Comparison of ENCODE assay signal across 22 cellular contexts in genomic region chr2:4745056-4745455, GRCh38.
"Had no signal": no experiment of that assay in that cellular context is flagged by ENCODE, and none has a peak within 500 bp of the region (broad histone marks: within the 10 kb centered on the region; RNA-seq: fewer than 3 reads in every experiment).

No MANE protein-coding gene starts in this region.

- DNase-seq: activated CD4-positive, alpha-beta T cell treated with anti-CD3 and anti-CD28 coated beads for 36 hours; activated CD4-positive, alpha-beta T cell treated with anti-CD3 and anti-CD28 coated beads, Interleukin-2, amount 10 ng/mL, durations not matched to agents 7 days and 5 days; activated CD4-positive, alpha-beta T cell treated with anti-CD3 and anti-CD28 coated beads, Interleukin-2, amount 50 U/mL, for 48 hours; activated CD8-positive, alpha-beta T cell treated with anti-CD3 and anti-CD28 coated beads, Interleukin-2, amount 10 ng/mL, durations not matched to agents 7 days and 5 days; activated gamma-delta T cell; activated naive CD4-positive, alpha-beta T cell treated with Interleukin-2 at 50 U/mL for 16 hours; activated naive CD8-positive, alpha-beta T cell treated with anti-CD3 and anti-CD28 coated beads, Interleukin-2, amount 10 ng/mL, durations not matched to agents 7 days and 5 days; activated T-cell treated with anti-CD3 and anti-CD28 coated beads, Interleukin-2, amount 50 U/mL, for 24 hours; Kasumi-1; KG1; MM.1S; MV-4-11; NCI-H187 treated with DMSO at 0.1 percent for 48 hours; NCI-H446 treated with DMSO at 0.1 percent for 48 hours; NCI-H524; SJCRH30; SK-N-SH had no signal

- H3K36me3 Mint-ChIP-seq: activated naive CD4-positive, alpha-beta T cell treated with anti-CD3 and anti-CD28 coated beads, Interleukin-2, amount 50 U/mL, for 24 hours; activated naive CD8-positive, alpha-beta T cell treated with anti-CD3 and anti-CD28 coated beads, Interleukin-2, amount 10 ng/mL, durations not matched to agents 7 days and 5 days had no signal

- H3K27ac Mint-ChIP-seq: activated CD4-positive, alpha-beta T cell treated with anti-CD3 and anti-CD28 coated beads for 36 hours; activated CD4-positive, alpha-beta T cell treated with anti-CD3 and anti-CD28 coated beads, Interleukin-2, amount 10 ng/mL, durations not matched to agents 7 days and 5 days; activated CD8-positive, alpha-beta T cell treated with anti-CD3 and anti-CD28 coated beads, Interleukin-2, amount 10 ng/mL, durations not matched to agents 7 days and 5 days; activated naive CD4-positive, alpha-beta T cell treated with anti-CD3 and anti-CD28 coated beads, Interleukin-2, amount 50 U/mL, for 24 hours; activated naive CD8-positive, alpha-beta T cell treated with anti-CD3 and anti-CD28 coated beads, Interleukin-2, amount 10 ng/mL, durations not matched to agents 7 days and 5 days; activated T-cell treated with anti-CD3 and anti-CD28 coated beads, Interleukin-2, amount 50 U/mL, for 24 hours; activated T-helper 2 cell treated with anti-CD3 and anti-CD28 coated beads, Interferon-gamma antibody, Interleukin-2, Interleukin-4, amounts not matched to agents 10 μg/mL and 5 μg/mL and 100 μg/mL, durations not matched to agents 14 hours and 24 hours and 36 hours; T-helper 1 cell treated with Interleukin-12 subunit alpha and Interleukin-12 subunit beta and Interleukin-4 antibody, amounts not matched to agents 30 μg/mL and 1 μg/mL, for 36 hours; T-helper 2 cell treated with Interferon-gamma antibody and Interleukin-4, amounts not matched to agents 5 μg/mL and 100 μg/mL, for 36 hours; WTC11 had no signal

- H3K4me3 Mint-ChIP-seq: activated CD4-positive, alpha-beta T cell treated with anti-CD3 and anti-CD28 coated beads for 36 hours; activated CD4-positive, alpha-beta T cell treated with anti-CD3 and anti-CD28 coated beads, Interleukin-2, amount 10 ng/mL, durations not matched to agents 7 days and 5 days; activated CD8-positive, alpha-beta T cell treated with anti-CD3 and anti-CD28 coated beads, Interleukin-2, amount 10 ng/mL, durations not matched to agents 7 days and 5 days; activated naive CD4-positive, alpha-beta T cell treated with anti-CD3 and anti-CD28 coated beads, Interleukin-2, amount 50 U/mL, for 24 hours; activated naive CD8-positive, alpha-beta T cell treated with anti-CD3 and anti-CD28 coated beads, Interleukin-2, amount 10 ng/mL, durations not matched to agents 7 days and 5 days; activated T-cell treated with anti-CD3 and anti-CD28 coated beads, Interleukin-2, amount 50 U/mL, for 24 hours; T-helper 1 cell treated with Interleukin-12 subunit alpha and Interleukin-12 subunit beta and Interleukin-4 antibody, amounts not matched to agents 30 μg/mL and 1 μg/mL, for 36 hours; T-helper 2 cell treated with Interferon-gamma antibody and Interleukin-4, amounts not matched to agents 5 μg/mL and 100 μg/mL, for 36 hours; WTC11 had no signal

- H3K27me3 Mint-ChIP-seq: activated CD4-positive, alpha-beta T cell treated with anti-CD3 and anti-CD28 coated beads for 36 hours; activated CD4-positive, alpha-beta T cell treated with anti-CD3 and anti-CD28 coated beads, Interleukin-2, amount 10 ng/mL, durations not matched to agents 7 days and 5 days; activated naive CD4-positive, alpha-beta T cell treated with anti-CD3 and anti-CD28 coated beads, Interleukin-2, amount 50 U/mL, for 24 hours; activated naive CD8-positive, alpha-beta T cell treated with anti-CD3 and anti-CD28 coated beads, Interleukin-2, amount 10 ng/mL, durations not matched to agents 7 days and 5 days; activated T-cell treated with anti-CD3 and anti-CD28 coated beads, Interleukin-2, amount 50 U/mL, for 24 hours had no signal

- H3K4me1 Mint-ChIP-seq: activated CD4-positive, alpha-beta T cell treated with anti-CD3 and anti-CD28 coated beads for 36 hours; activated CD4-positive, alpha-beta T cell treated with anti-CD3 and anti-CD28 coated beads, Interleukin-2, amount 10 ng/mL, durations not matched to agents 7 days and 5 days; activated naive CD4-positive, alpha-beta T cell treated with anti-CD3 and anti-CD28 coated beads, Interleukin-2, amount 50 U/mL, for 24 hours; activated naive CD8-positive, alpha-beta T cell treated with anti-CD3 and anti-CD28 coated beads, Interleukin-2, amount 10 ng/mL, durations not matched to agents 7 days and 5 days; WTC11 had no signal
